ENCODE assay signal across 1 cellular context in the genomic region with DNA sequence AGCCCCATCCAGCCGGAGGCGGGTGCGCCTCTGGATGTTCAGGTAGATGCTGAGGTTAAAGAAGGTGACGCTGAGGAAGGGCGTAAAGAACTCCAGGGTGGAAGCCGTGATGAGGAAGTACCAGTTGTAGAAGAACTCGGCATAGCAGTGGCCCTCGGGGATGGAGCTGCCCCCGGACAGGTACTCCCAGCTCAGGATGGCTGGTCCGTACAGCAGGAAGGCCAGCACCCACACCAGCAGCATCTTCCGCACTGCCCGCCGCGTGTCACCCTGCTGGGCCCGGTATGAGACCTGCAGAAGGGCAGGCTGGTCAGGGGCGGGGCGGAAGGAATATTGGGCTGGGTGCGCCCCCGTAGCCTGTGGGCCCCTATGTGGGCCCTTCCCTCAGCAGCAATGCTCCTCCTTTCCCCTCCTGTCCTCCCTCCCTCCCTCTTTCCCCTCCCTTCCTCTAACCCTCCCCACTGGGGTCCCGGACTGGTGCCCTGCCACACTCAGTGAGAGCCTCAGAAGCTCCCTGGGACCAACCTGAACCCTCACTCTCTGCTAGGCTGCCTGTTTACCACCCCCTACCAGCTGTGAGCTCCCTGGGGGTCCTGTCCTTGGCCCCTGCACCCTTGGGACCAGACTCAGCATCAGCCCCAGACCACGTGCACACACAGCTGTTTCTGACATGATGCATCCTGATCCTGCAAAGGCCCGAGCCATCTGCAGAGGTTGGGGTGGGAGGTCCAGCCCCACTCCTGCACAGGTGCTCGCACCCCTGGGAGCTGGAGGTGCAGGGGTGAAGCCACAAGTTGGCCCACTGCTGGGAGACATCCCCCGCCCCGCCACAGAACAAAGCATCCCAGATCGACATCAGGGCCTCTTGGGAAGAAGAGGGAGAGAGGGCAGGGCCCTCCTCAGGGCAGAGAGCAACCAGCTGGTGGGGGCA.
A peak's percentile ranks its signal among the peaks of the same experiment; 100 is the strongest.
TF ChIP-seq lines count a peak whose summit lies in the region.

No MANE protein-coding gene starts in this region.

TF ChIP-seq in HEK293, 187 proteins besides CTCF, POLR2A, EP300 and RAD21:
- TF ChIP-seq, protein P1, sequence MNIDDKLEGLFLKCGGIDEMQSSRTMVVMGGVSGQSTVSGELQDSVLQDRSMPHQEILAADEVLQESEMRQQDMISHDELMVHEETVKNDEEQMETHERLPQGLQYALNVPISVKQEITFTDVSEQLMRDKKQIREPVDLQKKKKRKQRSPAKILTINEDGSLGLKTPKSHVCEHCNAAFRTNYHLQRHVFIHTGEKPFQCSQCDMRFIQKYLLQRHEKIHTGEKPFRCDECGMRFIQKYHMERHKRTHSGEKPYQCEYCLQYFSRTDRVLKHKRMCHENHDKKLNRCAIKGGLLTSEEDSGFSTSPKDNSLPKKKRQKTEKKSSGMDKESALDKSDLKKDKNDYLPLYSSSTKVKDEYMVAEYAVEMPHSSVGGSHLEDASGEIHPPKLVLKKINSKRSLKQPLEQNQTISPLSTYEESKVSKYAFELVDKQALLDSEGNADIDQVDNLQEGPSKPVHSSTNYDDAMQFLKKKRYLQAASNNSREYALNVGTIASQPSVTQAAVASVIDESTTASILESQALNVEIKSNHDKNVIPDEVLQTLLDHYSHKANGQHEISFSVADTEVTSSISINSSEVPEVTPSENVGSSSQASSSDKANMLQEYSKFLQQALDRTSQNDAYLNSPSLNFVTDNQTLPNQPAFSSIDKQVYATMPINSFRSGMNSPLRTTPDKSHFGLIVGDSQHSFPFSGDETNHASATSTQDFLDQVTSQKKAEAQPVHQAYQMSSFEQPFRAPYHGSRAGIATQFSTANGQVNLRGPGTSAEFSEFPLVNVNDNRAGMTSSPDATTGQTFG (tag by site-specific recombination; IDR thresholded peaks at IDR 0.05; ENCODE audit: borderline replicate concordance): no peak
- TF ChIP-seq ZNF239 (tag by site-specific recombination; IDR thresholded peaks at IDR 0.05) (no peak), ZSCAN23 (tag by site-specific recombination; IDR thresholded peaks at IDR 0.05) (no peak), ZNF366 (tag by site-specific recombination; conservative IDR thresholded peaks at IDR 0.05) (peak; percentile 30; the same call in 1 of the 2 replicates), ZNF776 (tag by site-specific recombination; IDR thresholded peaks at IDR 0.05; ENCODE audit: borderline replicate concordance) (no peak), ZFP69B (tag by site-specific recombination; IDR thresholded peaks at IDR 0.05) (peak; percentile 87), SP2 (tag by site-specific recombination; IDR thresholded peaks at IDR 0.05) (peak; percentile 23; the same call in 1 of the 2 replicates), ZIC2 (tag by site-specific recombination; IDR thresholded peaks at IDR 0.05) (0 out of 2 replicates have a peak, but pooled peaks have one; percentile 36), ZNF629 (tag by site-specific recombination; IDR thresholded peaks at IDR 0.05) (no peak), ZBTB48 (tag by site-specific recombination; IDR thresholded peaks at IDR 0.05) (no peak), GLIS1 (tag by site-specific recombination; IDR thresholded peaks at IDR 0.05) (peak; percentile 58), ZNF843 (tag by site-specific recombination; IDR thresholded peaks at IDR 0.05) (no peak), ZNF530 (tag by site-specific recombination; IDR thresholded peaks at IDR 0.05; ENCODE audit: low read depth) (no peak), BCL11B (tag by site-specific recombination; IDR thresholded peaks at IDR 0.05; ENCODE audit: low read depth) (no peak), ZNF600 (tag by site-specific recombination; IDR thresholded peaks at IDR 0.05) (peak; percentile 48; the same call in 1 of the 2 replicates), ZNF561 (tag by site-specific recombination; IDR thresholded peaks at IDR 0.05; ENCODE audit: borderline replicate concordance) (no peak), OVOL3 (tag by site-specific recombination; IDR thresholded peaks at IDR 0.05) (no peak), ZNF654 (tag by site-specific recombination; IDR thresholded peaks at IDR 0.05; ENCODE audit: low read depth) (no peak), ZNF610 (tag by site-specific recombination; IDR thresholded peaks at IDR 0.05; ENCODE audit: borderline replicate concordance) (no peak), ZNF677 (tag by site-specific recombination; IDR thresholded peaks at IDR 0.05) (no peak), GLI2 (tag by site-specific recombination; IDR thresholded peaks at IDR 0.05; ENCODE audit: borderline replicate concordance, low read depth) (no peak), ZNF768 (tag by site-specific recombination; IDR thresholded peaks at IDR 0.05) (no peak), ZFP3 (tag by site-specific recombination; IDR thresholded peaks at IDR 0.05; ENCODE audit: low read depth) (no peak), ZNF266 (tag by site-specific recombination; IDR thresholded peaks at IDR 0.05; ENCODE audit: low read depth) (no peak)
- TF ChIP-seq, protein P2, sequence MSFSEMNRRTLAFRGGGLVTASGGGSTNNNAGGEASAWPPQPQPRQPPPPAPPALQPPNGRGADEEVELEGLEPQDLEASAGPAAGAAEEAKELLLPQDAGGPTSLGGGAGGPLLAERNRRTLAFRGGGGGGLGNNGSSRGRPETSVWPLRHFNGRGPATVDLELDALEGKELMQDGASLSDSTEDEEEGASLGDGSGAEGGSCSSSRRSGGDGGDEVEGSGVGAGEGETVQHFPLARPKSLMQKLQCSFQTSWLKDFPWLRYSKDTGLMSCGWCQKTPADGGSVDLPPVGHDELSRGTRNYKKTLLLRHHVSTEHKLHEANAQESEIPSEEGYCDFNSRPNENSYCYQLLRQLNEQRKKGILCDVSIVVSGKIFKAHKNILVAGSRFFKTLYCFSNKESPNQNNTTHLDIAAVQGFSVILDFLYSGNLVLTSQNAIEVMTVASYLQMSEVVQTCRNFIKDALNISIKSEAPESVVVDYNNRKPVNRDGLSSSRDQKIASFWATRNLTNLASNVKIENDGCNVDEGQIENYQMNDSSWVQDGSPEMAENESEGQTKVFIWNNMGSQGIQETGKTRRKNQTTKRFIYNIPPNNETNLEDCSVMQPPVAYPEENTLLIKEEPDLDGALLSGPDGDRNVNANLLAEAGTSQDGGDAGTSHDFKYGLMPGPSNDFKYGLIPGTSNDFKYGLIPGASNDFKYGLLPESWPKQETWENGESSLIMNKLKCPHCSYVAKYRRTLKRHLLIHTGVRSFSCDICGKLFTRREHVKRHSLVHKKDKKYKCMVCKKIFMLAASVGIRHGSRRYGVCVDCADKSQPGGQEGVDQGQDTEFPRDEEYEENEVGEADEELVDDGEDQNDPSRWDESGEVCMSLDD (tag by site-specific recombination; IDR thresholded peaks at IDR 0.05): no peak
- TF ChIP-seq, protein P3, sequence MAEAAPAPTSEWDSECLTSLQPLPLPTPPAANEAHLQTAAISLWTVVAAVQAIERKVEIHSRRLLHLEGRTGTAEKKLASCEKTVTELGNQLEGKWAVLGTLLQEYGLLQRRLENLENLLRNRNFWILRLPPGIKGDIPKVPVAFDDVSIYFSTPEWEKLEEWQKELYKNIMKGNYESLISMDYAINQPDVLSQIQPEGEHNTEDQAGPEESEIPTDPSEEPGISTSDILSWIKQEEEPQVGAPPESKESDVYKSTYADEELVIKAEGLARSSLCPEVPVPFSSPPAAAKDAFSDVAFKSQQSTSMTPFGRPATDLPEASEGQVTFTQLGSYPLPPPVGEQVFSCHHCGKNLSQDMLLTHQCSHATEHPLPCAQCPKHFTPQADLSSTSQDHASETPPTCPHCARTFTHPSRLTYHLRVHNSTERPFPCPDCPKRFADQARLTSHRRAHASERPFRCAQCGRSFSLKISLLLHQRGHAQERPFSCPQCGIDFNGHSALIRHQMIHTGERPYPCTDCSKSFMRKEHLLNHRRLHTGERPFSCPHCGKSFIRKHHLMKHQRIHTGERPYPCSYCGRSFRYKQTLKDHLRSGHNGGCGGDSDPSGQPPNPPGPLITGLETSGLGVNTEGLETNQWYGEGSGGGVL (tag by site-specific recombination; IDR thresholded peaks at IDR 0.05): no peak
- TF ChIP-seq, protein P4, sequence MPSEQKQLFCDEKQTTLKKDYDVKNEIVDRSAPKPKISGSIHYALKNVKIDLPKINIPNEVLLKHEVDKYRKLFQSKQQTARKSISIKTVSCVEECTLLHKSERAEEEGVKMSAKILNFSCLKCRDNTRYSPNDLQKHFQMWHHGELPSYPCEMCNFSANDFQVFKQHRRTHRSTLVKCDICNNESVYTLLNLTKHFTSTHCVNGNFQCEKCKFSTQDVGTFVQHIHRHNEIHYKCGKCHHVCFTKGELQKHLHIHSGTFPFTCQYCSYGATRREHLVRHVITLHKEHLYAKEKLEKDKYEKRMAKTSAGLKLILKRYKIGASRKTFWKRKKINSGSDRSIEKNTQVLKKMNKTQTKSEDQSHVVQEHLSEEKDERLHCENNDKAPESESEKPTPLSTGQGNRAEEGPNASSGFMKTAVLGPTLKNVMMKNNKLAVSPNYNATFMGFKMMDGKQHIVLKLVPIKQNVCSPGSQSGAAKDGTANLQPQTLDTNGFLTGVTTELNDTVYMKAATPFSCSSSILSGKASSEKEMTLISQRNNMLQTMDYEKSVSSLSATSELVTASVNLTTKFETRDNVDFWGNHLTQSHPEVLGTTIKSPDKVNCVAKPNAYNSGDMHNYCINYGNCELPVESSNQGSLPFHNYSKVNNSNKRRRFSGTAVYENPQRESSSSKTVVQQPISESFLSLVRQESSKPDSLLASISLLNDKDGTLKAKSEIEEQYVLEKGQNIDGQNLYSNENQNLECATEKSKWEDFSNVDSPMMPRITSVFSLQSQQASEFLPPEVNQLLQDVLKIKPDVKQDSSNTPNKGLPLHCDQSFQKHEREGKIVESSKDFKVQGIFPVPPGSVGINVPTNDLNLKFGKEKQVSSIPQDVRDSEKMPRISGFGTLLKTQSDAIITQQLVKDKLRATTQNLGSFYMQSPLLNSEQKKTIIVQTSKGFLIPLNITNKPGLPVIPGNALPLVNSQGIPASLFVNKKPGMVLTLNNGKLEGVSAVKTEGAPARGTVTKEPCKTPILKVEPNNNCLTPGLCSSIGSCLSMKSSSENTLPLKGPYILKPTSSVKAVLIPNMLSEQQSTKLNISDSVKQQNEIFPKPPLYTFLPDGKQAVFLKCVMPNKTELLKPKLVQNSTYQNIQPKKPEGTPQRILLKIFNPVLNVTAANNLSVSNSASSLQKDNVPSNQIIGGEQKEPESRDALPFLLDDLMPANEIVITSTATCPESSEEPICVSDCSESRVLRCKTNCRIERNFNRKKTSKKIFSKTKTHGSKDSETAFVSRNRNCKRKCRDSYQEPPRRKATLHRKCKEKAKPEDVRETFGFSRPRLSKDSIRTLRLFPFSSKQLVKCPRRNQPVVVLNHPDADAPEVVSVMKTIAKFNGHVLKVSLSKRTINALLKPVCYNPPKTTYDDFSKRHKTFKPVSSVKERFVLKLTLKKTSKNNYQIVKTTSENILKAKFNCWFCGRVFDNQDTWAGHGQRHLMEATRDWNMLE (tag by site-specific recombination; conservative IDR thresholded peaks at IDR 0.05; ENCODE audit: low read depth): no peak
- TF ChIP-seq, protein P5, sequence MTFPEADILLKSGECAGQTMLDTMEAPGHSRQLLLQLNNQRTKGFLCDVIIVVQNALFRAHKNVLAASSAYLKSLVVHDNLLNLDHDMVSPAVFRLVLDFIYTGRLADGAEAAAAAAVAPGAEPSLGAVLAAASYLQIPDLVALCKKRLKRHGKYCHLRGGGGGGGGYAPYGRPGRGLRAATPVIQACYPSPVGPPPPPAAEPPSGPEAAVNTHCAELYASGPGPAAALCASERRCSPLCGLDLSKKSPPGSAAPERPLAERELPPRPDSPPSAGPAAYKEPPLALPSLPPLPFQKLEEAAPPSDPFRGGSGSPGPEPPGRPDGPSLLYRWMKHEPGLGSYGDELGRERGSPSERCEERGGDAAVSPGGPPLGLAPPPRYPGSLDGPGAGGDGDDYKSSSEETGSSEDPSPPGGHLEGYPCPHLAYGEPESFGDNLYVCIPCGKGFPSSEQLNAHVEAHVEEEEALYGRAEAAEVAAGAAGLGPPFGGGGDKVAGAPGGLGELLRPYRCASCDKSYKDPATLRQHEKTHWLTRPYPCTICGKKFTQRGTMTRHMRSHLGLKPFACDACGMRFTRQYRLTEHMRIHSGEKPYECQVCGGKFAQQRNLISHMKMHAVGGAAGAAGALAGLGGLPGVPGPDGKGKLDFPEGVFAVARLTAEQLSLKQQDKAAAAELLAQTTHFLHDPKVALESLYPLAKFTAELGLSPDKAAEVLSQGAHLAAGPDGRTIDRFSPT (tag by site-specific recombination; IDR thresholded peaks at IDR 0.05): no peak
- TF ChIP-seq, protein P6, sequence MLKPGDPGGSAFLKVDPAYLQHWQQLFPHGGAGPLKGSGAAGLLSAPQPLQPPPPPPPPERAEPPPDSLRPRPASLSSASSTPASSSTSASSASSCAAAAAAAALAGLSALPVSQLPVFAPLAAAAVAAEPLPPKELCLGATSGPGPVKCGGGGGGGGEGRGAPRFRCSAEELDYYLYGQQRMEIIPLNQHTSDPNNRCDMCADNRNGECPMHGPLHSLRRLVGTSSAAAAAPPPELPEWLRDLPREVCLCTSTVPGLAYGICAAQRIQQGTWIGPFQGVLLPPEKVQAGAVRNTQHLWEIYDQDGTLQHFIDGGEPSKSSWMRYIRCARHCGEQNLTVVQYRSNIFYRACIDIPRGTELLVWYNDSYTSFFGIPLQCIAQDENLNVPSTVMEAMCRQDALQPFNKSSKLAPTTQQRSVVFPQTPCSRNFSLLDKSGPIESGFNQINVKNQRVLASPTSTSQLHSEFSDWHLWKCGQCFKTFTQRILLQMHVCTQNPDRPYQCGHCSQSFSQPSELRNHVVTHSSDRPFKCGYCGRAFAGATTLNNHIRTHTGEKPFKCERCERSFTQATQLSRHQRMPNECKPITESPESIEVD (tag by site-specific recombination; IDR thresholded peaks at IDR 0.05): no peak
- TF ChIP-seq, protein P7, sequence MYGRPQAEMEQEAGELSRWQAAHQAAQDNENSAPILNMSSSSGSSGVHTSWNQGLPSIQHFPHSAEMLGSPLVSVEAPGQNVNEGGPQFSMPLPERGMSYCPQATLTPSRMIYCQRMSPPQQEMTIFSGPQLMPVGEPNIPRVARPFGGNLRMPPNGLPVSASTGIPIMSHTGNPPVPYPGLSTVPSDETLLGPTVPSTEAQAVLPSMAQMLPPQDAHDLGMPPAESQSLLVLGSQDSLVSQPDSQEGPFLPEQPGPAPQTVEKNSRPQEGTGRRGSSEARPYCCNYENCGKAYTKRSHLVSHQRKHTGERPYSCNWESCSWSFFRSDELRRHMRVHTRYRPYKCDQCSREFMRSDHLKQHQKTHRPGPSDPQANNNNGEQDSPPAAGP (tag by site-specific recombination; IDR thresholded peaks at IDR 0.05): 0 out of 2 replicates have a peak, but pooled peaks have one; percentile 33
- TF ChIP-seq, protein P8, sequence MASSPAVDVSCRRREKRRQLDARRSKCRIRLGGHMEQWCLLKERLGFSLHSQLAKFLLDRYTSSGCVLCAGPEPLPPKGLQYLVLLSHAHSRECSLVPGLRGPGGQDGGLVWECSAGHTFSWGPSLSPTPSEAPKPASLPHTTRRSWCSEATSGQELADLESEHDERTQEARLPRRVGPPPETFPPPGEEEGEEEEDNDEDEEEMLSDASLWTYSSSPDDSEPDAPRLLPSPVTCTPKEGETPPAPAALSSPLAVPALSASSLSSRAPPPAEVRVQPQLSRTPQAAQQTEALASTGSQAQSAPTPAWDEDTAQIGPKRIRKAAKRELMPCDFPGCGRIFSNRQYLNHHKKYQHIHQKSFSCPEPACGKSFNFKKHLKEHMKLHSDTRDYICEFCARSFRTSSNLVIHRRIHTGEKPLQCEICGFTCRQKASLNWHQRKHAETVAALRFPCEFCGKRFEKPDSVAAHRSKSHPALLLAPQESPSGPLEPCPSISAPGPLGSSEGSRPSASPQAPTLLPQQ (tag by site-specific recombination; IDR thresholded peaks at IDR 0.05): peak; percentile 69
- TF ChIP-seq, protein P9, sequence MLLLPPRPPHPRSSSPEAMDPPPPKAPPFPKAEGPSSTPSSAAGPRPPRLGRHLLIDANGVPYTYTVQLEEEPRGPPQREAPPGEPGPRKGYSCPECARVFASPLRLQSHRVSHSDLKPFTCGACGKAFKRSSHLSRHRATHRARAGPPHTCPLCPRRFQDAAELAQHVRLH (tag by site-specific recombination; IDR thresholded peaks at IDR 0.05): no peak
TF ChIP-seq in HEK293: peak in this region for 8.
